25 cellular contexts compared by ENCODE assay signal in genomic region chr4:154534296-154534695, GRCh38. TPM values are rescaled to one million over a fixed set of nuclear protein-coding genes. Genes with fewer than 3 reads are reported as not detected.
"Had no signal": no experiment of that assay in that cellular context is flagged by ENCODE, and none has a peak within 500 bp of the region (broad histone marks: within the 10 kb centered on the region; RNA-seq: fewer than 3 reads in every experiment).

No MANE protein-coding gene starts in this region.

- ATAC-seq: body of pancreas; left lung; natural killer cell treated with Interleukin-12 subunit alpha and Interleukin-12 subunit beta and Interleukin-15 and Interleukin-18, amount 100 ng/mL, for 72 hours; T-helper 17 cell had no signal

- H3K4me3 ChIP-seq: body of pancreas, cardiac muscle cell, left lung, lung, ovary, prostate gland, suprapubic skin, tibial nerve had no signal

- H3K4me1 Mint-ChIP-seq: activated naive CD4-positive, alpha-beta T cell treated with anti-CD3 and anti-CD28 coated beads, Interleukin-2, amount 50 U/mL, for 24 hours had no signal

- H3K36me3 ChIP-seq: ovary, prostate gland had no signal

- H3K27ac Mint-ChIP-seq: activated T-helper 1 cell treated with anti-CD3 and anti-CD28 coated beads, Interleukin-12 subunit alpha, Interleukin-12 subunit beta, Interleukin-2, Interleukin-4 antibody, amounts not matched to agents 30 ng/mL and 10 ng/mL and 1 ng/mL, durations not matched to agents 14 hours and 24 hours and 36 hours; natural killer cell treated with Interleukin-12 subunit alpha and Interleukin-12 subunit beta and Interleukin-15 and Interleukin-18, amount 100 ng/mL, for 72 hours; stimulated activated naive CD8-positive, alpha-beta T cell treated with anti-CD3 and anti-CD28 coated beads, Interleukin-15, Interleukin-2, amounts not matched to agents 100 ng/mL and 50 ng/mL, for 24 hours; T-helper 17 cell had no signal

- H3K27ac ChIP-seq: body of pancreas, left lung, neutrophil, ovary, prostate gland, suprapubic skin, tibial nerve had no signal

- DNase-seq: activated CD4-positive, alpha-beta T cell treated with anti-CD3 and anti-CD28 coated beads for 4 hours; activated CD4-positive, alpha-beta T cell treated with anti-CD3 and anti-CD28 coated beads, Interleukin-2, amount 50 U/mL, for 48 hours; activated CD4-positive, CD25-positive, alpha-beta regulatory T cell; activated gamma-delta T cell; anterior cingulate cortex; body of pancreas; foreskin melanocyte; kidney glomerular epithelial cell; left lung; ovary; stimulated activated CD4-positive, alpha-beta T cell treated with anti-CD3 and anti-CD28 coated beads, Interleukin-1b, Interleukin-23, amount 100 ng/mL, for 48 hours; T-helper 17 cell had no signal

- H3K27me3 Mint-ChIP-seq: activated naive CD4-positive, alpha-beta T cell treated with anti-CD3 and anti-CD28 coated beads, Interleukin-2, amount 50 U/mL, for 24 hours; natural killer cell treated with Interleukin-12 subunit alpha and Interleukin-12 subunit beta and Interleukin-15 and Interleukin-18, amount 100 ng/mL, for 72 hours; stimulated activated naive CD8-positive, alpha-beta T cell treated with anti-CD3 and anti-CD28 coated beads, Interleukin-15, Interleukin-2, amounts not matched to agents 100 ng/mL and 50 ng/mL, for 24 hours; T-helper 17 cell had no signal

- H3K9me3 Mint-ChIP-seq: activated naive CD4-positive, alpha-beta T cell treated with anti-CD3 and anti-CD28 coated beads, Interleukin-2, amount 50 U/mL, for 24 hours; activated T-helper 1 cell treated with anti-CD3 and anti-CD28 coated beads, Interleukin-12 subunit alpha, Interleukin-12 subunit beta, Interleukin-2, Interleukin-4 antibody, amounts not matched to agents 30 ng/mL and 10 ng/mL and 1 ng/mL, durations not matched to agents 14 hours and 24 hours and 36 hours; natural killer cell treated with Interleukin-12 subunit alpha and Interleukin-12 subunit beta and Interleukin-15 and Interleukin-18, amount 100 ng/mL, for 72 hours; stimulated activated naive CD8-positive, alpha-beta T cell treated with anti-CD3 and anti-CD28 coated beads, Interleukin-15, Interleukin-2, amounts not matched to agents 100 ng/mL and 50 ng/mL, for 24 hours had no signal

- H3K4me1 ChIP-seq: body of pancreas, left lung, prostate gland had no signal

- H3K9me3 ChIP-seq: body of pancreas, left lung, neutrophil, ovary, prostate gland, suprapubic skin, tibial nerve had no signal

- H3K27me3 ChIP-seq: body of pancreas, cardiac muscle cell, left lung, ovary, suprapubic skin, tibial nerve had no signal

- H3K4me3 Mint-ChIP-seq: activated naive CD4-positive, alpha-beta T cell treated with anti-CD3 and anti-CD28 coated beads, Interleukin-2, amount 50 U/mL, for 24 hours; activated T-helper 1 cell treated with anti-CD3 and anti-CD28 coated beads, Interleukin-12 subunit alpha, Interleukin-12 subunit beta, Interleukin-2, Interleukin-4 antibody, amounts not matched to agents 30 ng/mL and 10 ng/mL and 1 ng/mL, durations not matched to agents 14 hours and 24 hours and 36 hours; natural killer cell treated with Interleukin-12 subunit alpha and Interleukin-12 subunit beta and Interleukin-15 and Interleukin-18, amount 100 ng/mL, for 72 hours; stimulated activated naive CD8-positive, alpha-beta T cell treated with anti-CD3 and anti-CD28 coated beads, Interleukin-15, Interleukin-2, amounts not matched to agents 100 ng/mL and 50 ng/mL, for 24 hours; T-helper 17 cell had no signal

RNA-seq across cellular contexts. Expression of gene FGB, which starts 28.5 kb away (rescaled TPM):
- total RNA-seq: activated T-helper 1 cell treated with anti-CD3 and anti-CD28 coated beads, Interleukin-12 subunit alpha, Interleukin-12 subunit beta, Interleukin-2, Interleukin-4 antibody, amounts not matched to agents 30 ng/mL and 10 ng/mL and 1 ng/mL, durations not matched to agents 14 hours and 24 hours and 36 hours; body of pancreas; natural killer cell treated with Interleukin-12 subunit alpha and Interleukin-12 subunit beta and Interleukin-15 and Interleukin-18, amount 100 ng/mL, for 72 hours; prostate gland; T-helper 17 cell; tibial nerve; urinary bladder had no signal
- polyA plus RNA-seq: ovary had no signal

RNA-seq across cellular contexts. Expression of gene DCHS2, which starts 42.7 kb away (rescaled TPM):
- total RNA-seq: activated T-helper 1 cell treated with anti-CD3 and anti-CD28 coated beads, Interleukin-12 subunit alpha, Interleukin-12 subunit beta, Interleukin-2, Interleukin-4 antibody, amounts not matched to agents 30 ng/mL and 10 ng/mL and 1 ng/mL, durations not matched to agents 14 hours and 24 hours and 36 hours; chondrocyte; natural killer cell treated with Interleukin-12 subunit alpha and Interleukin-12 subunit beta and Interleukin-15 and Interleukin-18, amount 100 ng/mL, for 72 hours had no signal
- polyA plus RNA-seq: cardiac muscle cell had no signal

RNA-seq across cellular contexts. Expression of gene FGA, which starts 56.2 kb away (rescaled TPM):
- total RNA-seq: activated T-helper 1 cell treated with anti-CD3 and anti-CD28 coated beads, Interleukin-12 subunit alpha, Interleukin-12 subunit beta, Interleukin-2, Interleukin-4 antibody, amounts not matched to agents 30 ng/mL and 10 ng/mL and 1 ng/mL, durations not matched to agents 14 hours and 24 hours and 36 hours; cardiac muscle cell; chondrocyte; epithelial cell of proximal tubule; natural killer cell treated with Interleukin-12 subunit alpha and Interleukin-12 subunit beta and Interleukin-15 and Interleukin-18, amount 100 ng/mL, for 72 hours; T-helper 17 cell; urinary bladder had no signal
- polyA plus RNA-seq: ovary had no signal
